In the genomic region with DNA sequence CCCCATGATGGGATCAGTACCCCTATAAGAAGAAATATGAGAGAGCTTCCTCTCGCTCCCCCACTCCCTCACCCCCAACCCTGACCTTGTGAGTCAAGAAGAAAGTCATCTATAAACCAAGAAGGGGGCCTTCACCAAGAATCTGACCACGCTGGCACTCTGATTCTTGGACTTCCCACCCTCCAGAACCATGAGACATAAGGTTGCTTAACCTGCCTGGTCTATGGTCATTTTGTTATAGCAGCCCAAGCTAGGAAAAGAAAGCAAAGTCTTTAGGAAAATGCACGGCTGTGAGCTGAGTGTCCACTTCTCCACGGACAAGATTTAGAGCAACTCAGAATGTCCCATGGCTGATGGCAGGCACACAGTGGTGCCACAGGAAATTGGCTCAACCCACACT, we compare ENCODE assay signal across 25 cellular contexts.
A peak's percentile ranks its signal among the peaks of the same experiment; 100 is the strongest.
DNase-seq lines count a peak whose midpoint lies in the region; ATAC-seq, FAIRE-seq and TF ChIP-seq lines count a peak whose summit lies in the region.
"Had no signal": no experiment of that assay in that cellular context is flagged by ENCODE, and none has a peak within 500 bp of the region (broad histone marks: within the 10 kb centered on the region; RNA-seq: fewer than 3 reads in every experiment).

No MANE protein-coding gene starts in this region.

- H3K9me3 Mint-ChIP-seq in astrocyte (ENCODE audit: unreplicated experiment) (no peaks in the 10 kb centered on the region), immature natural killer cell (peaks cover 0 to 2% (median 0%) of the 10 kb centered on the region in 6 donors)
- H3K9me3 Mint-ChIP-seq: CD4-positive, alpha-beta T cell had no signal

- H4K20me1 ChIP-seq in HepG2 (ENCODE audit: insufficient read depth, low read length) (no peaks in the 10 kb centered on the region), astrocyte (ENCODE audit: insufficient read depth, low read length) (peaks cover 74% of the 10 kb centered on the region)
- H4K20me1 ChIP-seq: BLaER1 treated with 17β-estradiol and CSF1 and Interleukin-3, amounts not matched to agents 10 nM and 100 nM had no signal

- no TSS peak for BruUV-seq in HepG2 (replicated peaks; lab: Mats Ljungman, UMichigan)

- H3K79me2 ChIP-seq in HepG2 (ENCODE audit: insufficient read depth, low read length) (peaks cover 84% of the 10 kb centered on the region), astrocyte (ENCODE audit: insufficient read depth, low read length) (peaks cover 90% of the 10 kb centered on the region)

- no peak for TF ChIP-seq POLR2A in HepG2 (IDR thresholded peaks at IDR 0.05; ENCODE audit: insufficient read depth in 1 of 2, low read depth in 2 of 2, low read length in 2 of 2)
- TF ChIP-seq POLR2A in right lobe of liver (IDR thresholded peaks at IDR 0.05) = no peak
- no peak for TF ChIP-seq POLR2A in spleen (IDR thresholded peaks at IDR 0.05)

- no peak for TF ChIP-seq CTCF in HepG2 (CRISPR knock-in tag; IDR thresholded peaks at IDR 0.05)
- TF ChIP-seq CTCF in right lobe of liver (IDR thresholded peaks at IDR 0.05) = no peak
- no peak for TF ChIP-seq CTCF in astrocyte (IDR thresholded peaks at IDR 0.05; ENCODE audit: insufficient read depth, low read depth, low read length)
- no peak for TF ChIP-seq CTCF in spleen (IDR thresholded peaks at IDR 0.05 in 8 of 11, conservative IDR thresholded peaks at IDR 0.05 in 3 of 11)

- CTCF ChIA-PET in HepG2 (lab: Yijun Ruan, JAX; ENCODE audit: low intra/inter-chr PET ratio, low total read pairs) = no interaction called here

- H3K36me3 Mint-ChIP-seq in astrocyte (ENCODE audit: low read depth, unreplicated experiment) = no peaks in the 10 kb centered on the region
- H3K36me3 Mint-ChIP-seq in T-helper 17 cell (ENCODE audit: low read depth) = no peaks in the 10 kb centered on the region
- H3K36me3 Mint-ChIP-seq in immature natural killer cell = no peaks in the 10 kb centered on the region
- H3K36me3 Mint-ChIP-seq: CD14-positive monocyte; CD8-positive, alpha-beta memory T cell had no signal

- intact Hi-C loops in HepG2 (cut with micrococcal nuclease; ENCODE audit: unreplicated experiment) = no loop called here
- intact Hi-C loops in right lobe of liver (cut with DNase I) = no loop called here
- intact Hi-C loops in spleen (cut with DNase I; ENCODE audit: low total_unique reads) = no loop called here

- FAIRE-seq in HepG2 (lab: Jason Lieb, UNC) (no peak), astrocyte (lab: Jason Lieb, UNC) (no peak)
- FAIRE-seq: A204.1, D721Med, GM12891, GM18507, H54 had no signal

- in situ Hi-C loops in HepG2 (cut with HindIII; ENCODE audit: extremely low pct_ligation_motif_present, low pct_unique_long_range_greater_than_20kb) = no loop called here

- H3K36me3 ChIP-seq in HepG2 (replicated peaks in 1 of 2; ENCODE audit: control insufficient read depth in 1 of 2, insufficient read depth in 2 of 2, low read length in 2 of 2) = no peaks in the 10 kb centered on the region
- no peaks in the 10 kb centered on the region for H3K36me3 ChIP-seq in right lobe of liver
- no peaks in the 10 kb centered on the region for H3K36me3 ChIP-seq in astrocyte (ENCODE audit: insufficient read depth, low read length)
- H3K36me3 ChIP-seq in spleen = no peaks in the 10 kb centered on the region
- H3K36me3 ChIP-seq: BE2C; BLaER1 treated with 17β-estradiol and CSF1 and Interleukin-3, amounts not matched to agents 10 nM and 100 nM; HAP-1 had no signal

- H3K4me1 ChIP-seq in HepG2 (ENCODE audit: insufficient read depth, low read length) = peaks cover 60% of the 10 kb centered on the region
- no peaks in the 10 kb centered on the region for H3K4me1 ChIP-seq in right lobe of liver
- peaks cover 9% of the 10 kb centered on the region for H3K4me1 ChIP-seq in astrocyte (ENCODE audit: insufficient read depth, low read length)
- no peaks in the 10 kb centered on the region for H3K4me1 ChIP-seq in spleen
- H3K4me1 ChIP-seq: BE2C, HAP-1 had no signal

- no peaks in the 10 kb centered on the region for H3K27me3 Mint-ChIP-seq in astrocyte (ENCODE audit: low read depth, unreplicated experiment)
- H3K27me3 Mint-ChIP-seq in T-helper 17 cell = peaks cover 9% of the 10 kb centered on the region
- peaks cover 1 to 4% (median 2%) of the 10 kb centered on the region in 3 donors for H3K27me3 Mint-ChIP-seq in immature natural killer cell (ENCODE audit: low read depth in 3 of 3)
- H3K27me3 Mint-ChIP-seq: CD4-positive, alpha-beta T cell had no signal

- H3K9ac ChIP-seq in HepG2 (ENCODE audit: insufficient read depth, low read depth, low read length) (no peak overlapping the region), astrocyte (ENCODE audit: low read length) (no peak overlapping the region)
- H3K9ac ChIP-seq: BLaER1 treated with 17β-estradiol and CSF1 and Interleukin-3, amounts not matched to agents 10 nM and 100 nM had no signal

- H3K27me3 ChIP-seq in HepG2 (ENCODE audit: control insufficient read depth in 1 of 2, insufficient read depth in 2 of 2, low read length in 2 of 2) (no peaks in the 10 kb centered on the region), right lobe of liver (no peaks in the 10 kb centered on the region), astrocyte (ENCODE audit: insufficient read depth, low read length) (no peaks in the 10 kb centered on the region), spleen (replicated peaks in 1 of 7) (no peaks in the 10 kb centered on the region)
- H3K27me3 ChIP-seq: BE2C; BLaER1 treated with 17β-estradiol and CSF1 and Interleukin-3, amounts not matched to agents 10 nM and 100 nM had no signal

- H3K4me1 Mint-ChIP-seq in astrocyte (ENCODE audit: low read depth, unreplicated experiment) = peaks cover 17% of the 10 kb centered on the region
- no peaks in the 10 kb centered on the region for H3K4me1 Mint-ChIP-seq in T-helper 17 cell
- no peaks in the 10 kb centered on the region for H3K4me1 Mint-ChIP-seq in immature natural killer cell
- H3K4me1 Mint-ChIP-seq: CD14-positive monocyte; CD8-positive, alpha-beta memory T cell had no signal

- H3K27ac Mint-ChIP-seq in astrocyte (ENCODE audit: unreplicated experiment) (peak overlapping the region; percentile 16), T-helper 17 cell (no peak overlapping the region), immature natural killer cell (no peak overlapping the region)
- H3K27ac Mint-ChIP-seq: CD14-positive monocyte; CD4-positive, alpha-beta T cell had no signal

- TF ChIP-seq RAD21 in HepG2 (CRISPR knock-in tag; IDR thresholded peaks at IDR 0.05) = no peak

- H3K4me3 ChIP-seq in HepG2 (replicated peaks in 1 of 3; ENCODE audit: insufficient read depth in 1 of 3, low read depth in 2 of 3, low read length in 3 of 3) (no peak overlapping the region), right lobe of liver (no peak overlapping the region), astrocyte (ENCODE audit: insufficient read depth, low read depth, low read length) (no peak overlapping the region), spleen (no peak overlapping the region)
- H3K4me3 ChIP-seq: BLaER1 treated with 17β-estradiol and CSF1 and Interleukin-3, amounts not matched to agents 10 nM and 100 nM; HAP-1 had no signal

- DNase-seq in HepG2 (ENCODE audit: low spot score) (no peak), right lobe of liver (no peak), astrocyte (ENCODE audit: low read depth) (no peak), spleen (peak; percentile 34), EL (no peak), T-helper 17 cell (no peak), immature natural killer cell (no peak)
- DNase-seq: ACHN; AML-193; BE2C; CD4-positive, alpha-beta T cell; CD8-positive, alpha-beta memory T cell; DMS 273 treated with DMSO at 0.1 percent for 48 hours; DMS79; GF-D8; GOT3 had no signal

- H2AFZ ChIP-seq in HepG2 (ENCODE audit: low read length) = no peak overlapping the region
- no peak overlapping the region for H2AFZ ChIP-seq in astrocyte (ENCODE audit: low read depth, low read length)

- 100% methylated on average over 4 of the region's 4 CpGs for WGBS in HepG2 (ENCODE audit: low lambda C conversion rate)
- WGBS in right lobe of liver (ENCODE audit: insufficient coverage, low coverage, low lambda C conversion rate, missing lambda C conversion rate) = 52% methylated on average over 2 of the region's 4 CpGs
- 72 to 88% (median 82%) methylated on average over 4 of the region's 4 CpGs for WGBS in spleen, 5 donors

- H3K9me3 ChIP-seq in HepG2 (ENCODE audit: low read length) (no peaks in the 10 kb centered on the region), right lobe of liver (no peaks in the 10 kb centered on the region), astrocyte (ENCODE audit: insufficient read depth, low read depth, low read length) (no peaks in the 10 kb centered on the region), spleen (no peaks in the 10 kb centered on the region), T-helper 17 cell (ENCODE audit: control insufficient read depth, low read length, poor library complexity, severe bottlenecking) (peaks cover 2% of the 10 kb centered on the region)
- H3K9me3 ChIP-seq: BE2C, HAP-1 had no signal

- H3K4me2 ChIP-seq in HepG2 (ENCODE audit: low read depth, low read length) (no peak overlapping the region), astrocyte (ENCODE audit: low read length) (no peak overlapping the region)
- H3K4me2 ChIP-seq: BLaER1 treated with 17β-estradiol and CSF1 and Interleukin-3, amounts not matched to agents 10 nM and 100 nM had no signal

- POLR2A ChIA-PET in HepG2 (lab: Yijun Ruan, JAX) = interaction anchor here (1.0 to 3.2 kb wide), 2 partner anchors 11 to 334 kb away, joined by 3 to 16 read pairs; a partner anchor contains a TSS

- H3K4me3 Mint-ChIP-seq in astrocyte (ENCODE audit: unreplicated experiment) (no peak overlapping the region), T-helper 17 cell (no peak overlapping the region), immature natural killer cell (no peak overlapping the region)
- H3K4me3 Mint-ChIP-seq: CD14-positive monocyte; CD4-positive, alpha-beta T cell; CD8-positive, alpha-beta memory T cell had no signal

- H3K27ac ChIP-seq in HepG2 (ENCODE audit: extremely low read length, insufficient read depth, low read length) (no peak overlapping the region), right lobe of liver (no peak overlapping the region), astrocyte (ENCODE audit: low read depth, low read length) (no peak overlapping the region), spleen (no peak overlapping the region)
- H3K27ac ChIP-seq: 22Rv1; BLaER1 treated with 17β-estradiol and CSF1 and Interleukin-3, amounts not matched to agents 10 nM and 100 nM had no signal

- TF ChIP-seq EP300 in HepG2 (IDR thresholded peaks at IDR 0.05; ENCODE audit: low read depth in 2 of 2, low read length in 2 of 2) (no peak), HepG2 (CRISPR knock-in tag; IDR thresholded peaks at IDR 0.05; ENCODE audit: borderline replicate concordance) (no peak)

- ATAC-seq in HepG2 (no peak), right lobe of liver (no peak), T-helper 17 cell (no peak)

TF ChIP-seq in HepG2, 621 proteins besides CTCF, POLR2A, EP300 and RAD21 (continues in another document):
- TF ChIP-seq HMG20B (CRISPR knock-in tag; conservative IDR thresholded peaks at IDR 0.05) (no peak), ZNF12 (CRISPR knock-in tag; IDR thresholded peaks at IDR 0.05) (peak; percentile 66; the same call in 1 of the 2 replicates)
